29 cellular contexts compared by ENCODE assay signal in genomic region chr3:140695361-140696061, GRCh38. TPM values are rescaled to one million over a fixed set of nuclear protein-coding genes. Genes with fewer than 3 reads are reported as not detected.
DNase-seq lines count a peak whose midpoint lies in the region; ATAC-seq, FAIRE-seq and TF ChIP-seq lines count a peak whose summit lies in the region.
"Had no signal": no experiment of that assay in that cellular context is flagged by ENCODE, and none has a peak within 500 bp of the region (broad histone marks: within the 10 kb centered on the region; RNA-seq: fewer than 3 reads in every experiment).

No MANE protein-coding gene starts in this region.

- H3K4me1 ChIP-seq in GM12878 (ENCODE audit: control insufficient read depth, insufficient read depth, low read length) = no peaks in the 10 kb centered on the region
- H3K4me1 ChIP-seq in colonic mucosa = no peaks in the 10 kb centered on the region
- H3K4me1 ChIP-seq: BLaER1 treated with 17β-estradiol and CSF1 and Interleukin-3, amounts not matched to agents 10 nM and 100 nM; foreskin keratinocyte; SJCRH30; tibial artery had no signal

- peak; percentile 80 for ATAC-seq in HG02678 (IDR thresholded peaks at IDR 0.05; ENCODE audit: unreplicated experiment)
- peak; percentile 72 for ATAC-seq in GM12878
- ATAC-seq: foreskin keratinocyte, GM23338, left ventricle myocardium superior, mucosa of descending colon, PC-3 had no signal

- RAD21 ChIA-PET in GM12878 (lab: Charles Lee; ENCODE audit: unreplicated experiment) = interaction anchor here (1.8 kb wide), 1 partner anchor 31 kb away, joined by 5 read pairs; no protein-coding TSS in a partner anchor

- 2% methylated on average over 5 of the region's 5 CpGs for WGBS in GM12878 (ENCODE audit: insufficient coverage, insufficient replicate concordance, low lambda C conversion rate, missing lambda C conversion rate)

- H3K9ac ChIP-seq in GM12878 (ENCODE audit: control insufficient read depth, insufficient read depth, low read length) = no peak overlapping the region
- H3K9ac ChIP-seq in colonic mucosa (ENCODE audit: low read depth in 2 of 2, low read length in 2 of 2) = no peak overlapping the region
- H3K9ac ChIP-seq: BLaER1 treated with 17β-estradiol and CSF1 and Interleukin-3, amounts not matched to agents 10 nM and 100 nM had no signal

- H3K27ac ChIP-seq in GM12878 (ENCODE audit: control insufficient read depth, insufficient read depth) = no peak overlapping the region
- H3K27ac ChIP-seq in colonic mucosa = no peak overlapping the region
- H3K27ac ChIP-seq: BLaER1 treated with 17β-estradiol and CSF1 and Interleukin-3, amounts not matched to agents 10 nM and 100 nM; foreskin keratinocyte; SJCRH30; tibial artery had no signal

- SMC1A ChIA-PET in GM12878 (lab: Charles Lee; ENCODE audit: uncharacterized antibody, unreplicated experiment) = interaction anchor here (0.7 to 1.5 kb wide), 4 partner anchors 10 to 105 kb away, joined by 3 to 7 read pairs (median 3); no protein-coding TSS in a partner anchor

- peak; percentile 67 for FAIRE-seq in GM12892 (lab: Jason Lieb, UNC)
- FAIRE-seq in GM19239 (lab: Jason Lieb, UNC) = peak; percentile 18
- no peak for FAIRE-seq in GM12878 (lab: Jason Lieb, UNC)

- no peak for TF ChIP-seq POLR2A in GM12892 (IDR thresholded peaks at IDR 0.05; ENCODE audit: low read depth, low read length)
- TF ChIP-seq POLR2A in GM12878 (IDR thresholded peaks at IDR 0.05; ENCODE audit: low read depth, low read length) = no peak

- BruUV-seq in GM12878 (replicated peaks; lab: Mats Ljungman, UMichigan) = no TSS peak

- no peak for TF ChIP-seq EP300 in GM12878 (IDR thresholded peaks at IDR 0.05; ENCODE audit: borderline replicate concordance in 1 of 2, control insufficient read depth in 1 of 2, low read depth in 2 of 2, low read length in 2 of 2)

- H3K27me3 ChIP-seq in GM12878 (replicated peaks in 1 of 2; ENCODE audit: control insufficient read depth in 2 of 2, insufficient read depth in 2 of 2, low read length in 1 of 2) (no peaks in the 10 kb centered on the region; a peak in 1 of 4 replicates), colonic mucosa (no peaks in the 10 kb centered on the region)
- H3K27me3 ChIP-seq: BLaER1 treated with 17β-estradiol and CSF1 and Interleukin-3, amounts not matched to agents 10 nM and 100 nM; foreskin keratinocyte; MG63; tibial artery had no signal

- H3K9me3 ChIP-seq in GM12878 (replicated peaks; ENCODE audit: control insufficient read depth, insufficient read depth, low read length) = no peaks in the 10 kb centered on the region
- H3K9me3 ChIP-seq in colonic mucosa = no peaks in the 10 kb centered on the region
- H3K9me3 ChIP-seq: BLaER1 treated with 17β-estradiol and CSF1 and Interleukin-3, amounts not matched to agents 10 nM and 100 nM; MG63; mucosa of descending colon; SJCRH30; tibial artery had no signal

- in situ Hi-C loops in GM12878 (cut with MboI) = no loop called here

- no peaks in the 10 kb centered on the region for H4K20me1 ChIP-seq in GM12878 (ENCODE audit: control insufficient read depth, insufficient read depth)
- H4K20me1 ChIP-seq: BLaER1 treated with 17β-estradiol and CSF1 and Interleukin-3, amounts not matched to agents 10 nM and 100 nM had no signal

- DNase-seq in GM12892 (ENCODE audit: insufficient read length) (no peak), GM19239 (ENCODE audit: insufficient read length, low spot score) (no peak), GM12878 (ENCODE audit: low read depth, low spot score) (no peak), cerebellar cortex (ENCODE audit: low spot score) (no peak), colonic mucosa (no peak), DMS 273 (lab: John Stamatoyannopoulos, UW; ENCODE audit: unreplicated experiment) (no peak), medulla oblongata (ENCODE audit: extremely low spot score) (no peak)
- DNase-seq: ACHN; activated CD4-positive, alpha-beta T cell treated with anti-CD3 and anti-CD28 coated beads, Interleukin-2, amount 50 U/mL, for 1 hour; activated CD8-positive, alpha-beta memory T cell treated with anti-CD3 and anti-CD28 coated beads, Interleukin-2, amount 50 U/mL, for 4 hours; activated effector memory CD4-positive, alpha-beta T cell treated with Interleukin-2 at 50 U/mL for 16 hours; foreskin keratinocyte; hippocampal formation; left ventricle myocardium superior; MG63; mucosa of descending colon; NCI-H1694 treated with DMSO at 0.1 percent for 48 hours; NCI-H2227 treated with DMSO at 0.1 percent for 48 hours; PC-3; SJCRH30; stimulated activated CD4-positive, alpha-beta T cell treated with anti-CD3 and anti-CD28 coated beads, Interleukin-4, amount 100 ng/mL, for 1 hour; T-helper 1 cell; tibial artery had no signal

- H3K4me3 ChIP-seq in GM12878 (no peak overlapping the region), colonic mucosa (no peak overlapping the region)
- H3K4me3 ChIP-seq: BLaER1 treated with 17β-estradiol and CSF1 and Interleukin-3, amounts not matched to agents 10 nM and 100 nM; GM23338; MG63; mucosa of descending colon; SJCRH30; smooth muscle cell; tibial artery had no signal

- no peak for TF ChIP-seq RAD21 in GM12878 (IDR thresholded peaks at IDR 0.05; ENCODE audit: insufficient read depth, low read depth, low read length)

- H3K4me2 ChIP-seq in GM12878 (ENCODE audit: control insufficient read depth, insufficient read depth) = no peak overlapping the region
- H3K4me2 ChIP-seq: BLaER1 treated with 17β-estradiol and CSF1 and Interleukin-3, amounts not matched to agents 10 nM and 100 nM; GM23338; smooth muscle cell had no signal

- intact Hi-C loops in GM12878 (cut with micrococcal nuclease; ENCODE audit: unreplicated experiment) (no loop called here), colonic mucosa (cut with DNase I) (no loop called here)

- CTCF ChIA-PET in GM12878 (lab: Yijun Ruan, JAX) = no interaction called here

- TF ChIP-seq CTCF in GM12878 (IDR thresholded peaks at IDR 0.05 in 2 of 3, conservative IDR thresholded peaks at IDR 0.05 in 1 of 3; ENCODE audit: control insufficient read depth in 2 of 3, extremely low read depth in 1 of 3, insufficient read depth in 1 of 3, low read depth in 3 of 3, low read length in 3 of 3) (no peak), colonic mucosa (IDR thresholded peaks at IDR 0.05) (no peak)

- H3K79me2 ChIP-seq in GM12878 (ENCODE audit: control insufficient read depth, insufficient read depth, low read length) = no peaks in the 10 kb centered on the region

- no peak overlapping the region for H2AFZ ChIP-seq in GM12878 (ENCODE audit: control insufficient read depth, low read depth, low read length)
- H2AFZ ChIP-seq: GM23338 had no signal

- POLR2A ChIA-PET in GM12878 (lab: Charles Lee) = no interaction called here

- H3K36me3 ChIP-seq in GM12878 (ENCODE audit: control insufficient read depth in 2 of 2, insufficient read depth in 2 of 2, low read length in 1 of 2) (no peaks in the 10 kb centered on the region), colonic mucosa (no peaks in the 10 kb centered on the region)
- H3K36me3 ChIP-seq: BLaER1 treated with 17β-estradiol and CSF1 and Interleukin-3, amounts not matched to agents 10 nM and 100 nM; MG63; SJCRH30; tibial artery had no signal

TF ChIP-seq in GM12878, 131 proteins besides CTCF, POLR2A, EP300 and RAD21:
- TF ChIP-seq NR2F1 (conservative IDR thresholded peaks at IDR 0.05) (0 out of 2 replicates have a peak, but pooled peaks have one; percentile 31), FOXK2 (IDR thresholded peaks at IDR 0.05) (no peak), NR2C2 (IDR thresholded peaks at IDR 0.05; ENCODE audit: borderline replicate concordance, control insufficient read depth, insufficient read length, low read depth) (no peak)
- TF ChIP-seq, protein P1, sequence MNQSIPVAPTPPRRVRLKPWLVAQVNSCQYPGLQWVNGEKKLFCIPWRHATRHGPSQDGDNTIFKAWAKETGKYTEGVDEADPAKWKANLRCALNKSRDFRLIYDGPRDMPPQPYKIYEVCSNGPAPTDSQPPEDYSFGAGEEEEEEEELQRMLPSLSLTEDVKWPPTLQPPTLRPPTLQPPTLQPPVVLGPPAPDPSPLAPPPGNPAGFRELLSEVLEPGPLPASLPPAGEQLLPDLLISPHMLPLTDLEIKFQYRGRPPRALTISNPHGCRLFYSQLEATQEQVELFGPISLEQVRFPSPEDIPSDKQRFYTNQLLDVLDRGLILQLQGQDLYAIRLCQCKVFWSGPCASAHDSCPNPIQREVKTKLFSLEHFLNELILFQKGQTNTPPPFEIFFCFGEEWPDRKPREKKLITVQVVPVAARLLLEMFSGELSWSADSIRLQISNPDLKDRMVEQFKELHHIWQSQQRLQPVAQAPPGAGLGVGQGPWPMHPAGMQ (IDR thresholded peaks at IDR 0.05; ENCODE audit: borderline replicate concordance) = no peak

RNA-seq across cellular contexts. Expression of gene TRIM42, which starts 17.6 kb away (rescaled TPM):
- polyA plus RNA-seq in GM12892 (2012; ENCODE audit: missing spikeins) = not detected
- not detected in 2 replicates for total RNA-seq in GM12878 (2013; cell fraction: nucleolus; rRNA removed)
- total RNA-seq in GM12878 (2014; rRNA removed) (0.05 TPM in 1 of 2 replicates, not detected in the other), GM12878 (2014; rRNA removed; fragmentation: Illumina TruSeq; extraction: Trizol) (not detected in 2 replicates), GM12878 (2021) (not detected in 2 replicates), colonic mucosa (not detected)
- polyA plus RNA-seq in GM12878 (2011; ENCODE audit: low read depth) = not detected
- polyA plus RNA-seq in GM12878 (2011; rRNA removed) (not detected in 2 replicates), GM12878 (2014; fragmentation: Illumina TruSeq; extraction: Trizol) (0.03 TPM in 1 of 2 replicates, not detected in the other), GM12878 (2014; fragmentation: Nextera tagmentation; extraction: Ambion mirVana) (not detected), GM12878 (2014; rRNA removed) (0.04 TPM in 1 of 2 replicates, not detected in the other), GM12878 (2016; fragmentation: Nextera tagmentation; extraction: Ambion mirVana) (not detected)
- not detected in 2 replicates for polyA plus RNA-seq in GM12878 (2011; cell fraction: cytosol; rRNA removed)
- not detected in 2 replicates for polyA plus RNA-seq in GM12878 (2011; cell fraction: nucleus; rRNA removed)
- not detected in 2 replicates for polyA plus RNA-seq in GM12878 (2012)
- polyA minus RNA-seq in GM12878 (2011; rRNA and poly(A)+ RNA removed) = not detected in 2 replicates
- not detected in 2 replicates for polyA minus RNA-seq in GM12878 (2011; cell fraction: cytosol; rRNA and poly(A)+ RNA removed)
- polyA minus RNA-seq in GM12878 (2011; cell fraction: nucleus; rRNA and poly(A)+ RNA removed) = not detected in 2 replicates
- total RNA-seq: cardiac septum, foreskin keratinocyte, GM23338, left ventricle myocardium superior, mucosa of descending colon, PC-3, SJCRH30, smooth muscle cell had no signal
- polyA plus RNA-seq: foreskin keratinocyte, GM23338, IgD-negative memory B cell, smooth muscle cell had no signal
